8 cellular contexts compared by ENCODE assay signal in the genomic region with DNA sequence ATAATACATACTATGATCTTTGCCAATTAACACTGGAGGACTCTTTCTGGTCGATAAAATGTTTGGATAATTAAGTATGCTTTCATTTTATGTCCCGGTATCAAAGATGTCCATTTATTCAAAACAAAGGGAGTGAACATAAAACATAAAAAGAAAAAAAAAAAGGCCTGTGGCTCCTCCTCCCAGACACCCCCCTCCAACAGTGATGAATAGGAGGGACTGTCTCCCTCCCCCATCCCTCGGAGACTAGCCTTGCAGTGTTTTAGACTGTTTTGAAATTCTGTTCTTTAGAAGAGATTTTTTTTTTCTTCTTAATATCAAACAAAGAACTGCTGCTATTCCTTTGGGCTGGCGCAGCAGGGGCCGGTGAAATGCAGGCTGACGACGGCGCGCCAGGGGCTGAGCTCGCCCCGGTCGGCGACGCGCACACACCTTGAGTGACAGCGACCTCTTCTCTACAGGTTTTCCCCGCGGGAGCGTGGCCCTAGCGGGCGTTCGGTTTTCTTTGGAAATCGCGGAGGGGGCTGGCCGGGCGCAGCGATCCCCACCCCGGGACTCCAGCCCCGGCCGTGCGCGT. TPM values are rescaled to one million over a fixed set of nuclear protein-coding genes. Genes with fewer than 3 reads are reported as not detected.
DNase-seq lines count a peak whose midpoint lies in the region; ATAC-seq and TF ChIP-seq lines count a peak whose summit lies in the region.

A gene with protein sequence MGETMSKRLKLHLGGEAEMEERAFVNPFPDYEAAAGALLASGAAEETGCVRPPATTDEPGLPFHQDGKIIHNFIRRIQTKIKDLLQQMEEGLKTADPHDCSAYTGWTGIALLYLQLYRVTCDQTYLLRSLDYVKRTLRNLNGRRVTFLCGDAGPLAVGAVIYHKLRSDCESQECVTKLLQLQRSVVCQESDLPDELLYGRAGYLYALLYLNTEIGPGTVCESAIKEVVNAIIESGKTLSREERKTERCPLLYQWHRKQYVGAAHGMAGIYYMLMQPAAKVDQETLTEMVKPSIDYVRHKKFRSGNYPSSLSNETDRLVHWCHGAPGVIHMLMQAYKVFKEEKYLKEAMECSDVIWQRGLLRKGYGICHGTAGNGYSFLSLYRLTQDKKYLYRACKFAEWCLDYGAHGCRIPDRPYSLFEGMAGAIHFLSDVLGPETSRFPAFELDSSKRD (plus strand): TSS at position 235 of the 577 bp plus-strand sequence. CDS start 689 bp downstream, outside the sequence.

- ATAC-seq in GM21576 (IDR thresholded peaks at IDR 0.05; ENCODE audit: unreplicated experiment): peak; percentile 34

- H3K9ac ChIP-seq in SK-N-SH: peak within 1 kb of the TSS; percentile 97
- peak within 1 kb of the TSS; percentile 78 to 98 for H3K9ac ChIP-seq in liver (ENCODE audit: low read depth in 1 of 2, low read length in 2 of 2)

- H3K9me3 Mint-ChIP-seq in chondrocyte (ENCODE audit: low read depth): no peaks in the 10 kb centered on the region

- H3K27me3 ChIP-seq in SK-N-SH (ENCODE audit: insufficient read depth) (no peaks in the 10 kb centered on the region), liver (ENCODE audit: control insufficient read depth in 4 of 4, insufficient read depth in 4 of 4, low read length in 3 of 4) (no peaks in the 10 kb centered on the region)

- H3K36me3 ChIP-seq in SK-N-SH (replicated peaks in 1 of 2; ENCODE audit: control insufficient read depth in 1 of 2, insufficient read depth in 2 of 2, low read length in 1 of 2): peaks cover 3 to 8% of the 10 kb centered on the region in 2 experiments
- H3K36me3 ChIP-seq in liver (ENCODE audit: control insufficient read depth in 4 of 4, insufficient read depth in 3 of 4, low read depth in 1 of 4, low read length in 3 of 4): no peaks in the 10 kb centered on the region

- no peak for TF ChIP-seq EP300 in SK-N-SH (IDR thresholded peaks at IDR 0.05; ENCODE audit: borderline replicate concordance in 1 of 2, low read depth in 1 of 2, low read length in 1 of 2)

- peak within 1 kb of the TSS; percentile 89 for H2AFZ ChIP-seq in SK-N-SH (ENCODE audit: low read depth)

- peak within 1 kb of the TSS; percentile 98 for H3K27ac Mint-ChIP-seq in chondrocyte (ENCODE audit: unreplicated experiment)

- TF ChIP-seq CTCF in SK-N-SH (IDR thresholded peaks at IDR 0.05) (no peak), chondrocyte (IDR thresholded peaks at IDR 0.05) (no peak), liver (IDR thresholded peaks at IDR 0.05; ENCODE audit: low read depth, low read length, missing input control) (no peak)

- TF ChIP-seq RAD21 in SK-N-SH (IDR thresholded peaks at IDR 0.05; ENCODE audit: low read length) (no peak), liver (IDR thresholded peaks at IDR 0.05) (no peak)

- no peaks in the 10 kb centered on the region for H3K27me3 Mint-ChIP-seq in chondrocyte (ENCODE audit: low read depth)

- H4K20me1 ChIP-seq in SK-N-SH (ENCODE audit: insufficient read depth): no peaks in the 10 kb centered on the region

- no peaks in the 10 kb centered on the region for H3K9me3 ChIP-seq in SK-N-SH
- no peaks in the 10 kb centered on the region for H3K9me3 ChIP-seq in liver (ENCODE audit: control insufficient read depth in 4 of 4, low read length in 3 of 4)

- no peaks in the 10 kb centered on the region for H3K36me3 Mint-ChIP-seq in chondrocyte (ENCODE audit: low read depth)

- peak within 1 kb of the TSS; percentile 80 for H3K4me2 ChIP-seq in SK-N-SH

- POLR2A ChIA-PET in SK-N-SH (lab: Yijun Ruan, JAX): interaction anchor here (0.6 to 1.9 kb wide), 18 partner anchors 9 to 741 kb away, joined by 3 to 19 read pairs (median 4); a partner anchor contains a TSS

- DNase-seq in Daoy (ENCODE audit: low read depth): no peak
- DNase-seq in HuH-7 (ENCODE audit: low spot score): peak; percentile 65
- peak; percentile 83 for DNase-seq in SK-N-SH
- no peak for DNase-seq in chondrocyte (ENCODE audit: low spot score)
- DNase-seq in stimulated activated CD8-positive, alpha-beta memory T cell treated with anti-CD3 and anti-CD28 coated beads, Interleukin-12 subunit alpha, Interleukin-12 subunit beta, amount 100 ng/mL, for 24 hours (ENCODE audit: extremely low read depth): peak; percentile 9
- no peak for DNase-seq in UCSD-AML1 (lab: John Stamatoyannopoulos, UW; ENCODE audit: unreplicated experiment)

- peaks cover 34% of the 10 kb centered on the region for H3K4me1 Mint-ChIP-seq in chondrocyte (ENCODE audit: low read depth)

- H3K4me3 Mint-ChIP-seq in chondrocyte (ENCODE audit: unreplicated experiment): peak within 1 kb of the TSS; percentile 90

- H3K9me2 ChIP-seq in SK-N-SH: no peaks in the 10 kb centered on the region

- CTCF ChIA-PET in SK-N-SH (lab: Yijun Ruan, JAX): interaction anchor here (1.0 to 2.4 kb wide), 4 partner anchors 31 to 591 kb away, joined by 3 to 11 read pairs (median 4); no protein-coding TSS in a partner anchor

- H3K27ac ChIP-seq in SK-N-SH (ENCODE audit: low read depth in 2 of 2, low read length in 1 of 2) (peak within 1 kb of the TSS in 1 of 2 experiments; percentile 99; a peak in 3 of 4 replicates), liver (ENCODE audit: low read depth in 1 of 2, low read length in 2 of 2) (peak within 1 kb of the TSS; percentile 91 to 95)

- H3F3A ChIP-seq in SK-N-SH (replicated peaks; ENCODE audit: insufficient read depth): peaks cover 21% of the 10 kb centered on the region

- peaks cover 16 to 23% of the 10 kb centered on the region in 2 experiments for H3K4me1 ChIP-seq in SK-N-SH (ENCODE audit: control insufficient read depth in 1 of 2, insufficient read depth in 2 of 2, low read depth in 1 of 2, low read length in 1 of 2)
- peaks cover 2 to 23% (median 21%) of the 10 kb centered on the region in 4 donors for H3K4me1 ChIP-seq in liver (ENCODE audit: control insufficient read depth in 4 of 4, insufficient read depth in 4 of 4, low read length in 3 of 4)

- peaks cover 13% of the 10 kb centered on the region for H3K79me2 ChIP-seq in SK-N-SH (ENCODE audit: insufficient read depth)

- H3K4me3 ChIP-seq in SK-N-SH (ENCODE audit: low read depth in 2 of 2, low read length in 1 of 2) (peak within 1 kb of the TSS; percentile 66 to 95), liver (ENCODE audit: low read depth in 1 of 3, low read length in 3 of 3) (peak within 1 kb of the TSS; percentile 86 to 97 (median 96))

- WGBS in SK-N-SH (ENCODE audit: low lambda C conversion rate): under 1% methylated on average over 16 of the region's 32 CpGs
- WGBS in liver: under 1% methylated on average over 32 of the region's 32 CpGs

TF ChIP-seq in SK-N-SH, 30 proteins besides CTCF, POLR2A, EP300 and RAD21:
- TF ChIP-seq TCF12 (IDR thresholded peaks at IDR 0.05) (peak; percentile 25; the same call in 1 of the 2 replicates), CHD2 (IDR thresholded peaks at IDR 0.05; ENCODE audit: low read length, partially characterized antibody) (peak; percentile 24), JUND (IDR thresholded peaks at IDR 0.05) (peak; percentile 23; the same call in 1 of the 2 replicates), NFIC (IDR thresholded peaks at IDR 0.05; ENCODE audit: borderline replicate concordance) (no peak), GABPA (IDR thresholded peaks at IDR 0.05; ENCODE audit: low read depth) (no peak), EZH2phosphoT487 (IDR thresholded peaks at IDR 0.05; ENCODE audit: borderline replicate concordance, low read depth) (no peak)
- TF ChIP-seq, protein P1, sequence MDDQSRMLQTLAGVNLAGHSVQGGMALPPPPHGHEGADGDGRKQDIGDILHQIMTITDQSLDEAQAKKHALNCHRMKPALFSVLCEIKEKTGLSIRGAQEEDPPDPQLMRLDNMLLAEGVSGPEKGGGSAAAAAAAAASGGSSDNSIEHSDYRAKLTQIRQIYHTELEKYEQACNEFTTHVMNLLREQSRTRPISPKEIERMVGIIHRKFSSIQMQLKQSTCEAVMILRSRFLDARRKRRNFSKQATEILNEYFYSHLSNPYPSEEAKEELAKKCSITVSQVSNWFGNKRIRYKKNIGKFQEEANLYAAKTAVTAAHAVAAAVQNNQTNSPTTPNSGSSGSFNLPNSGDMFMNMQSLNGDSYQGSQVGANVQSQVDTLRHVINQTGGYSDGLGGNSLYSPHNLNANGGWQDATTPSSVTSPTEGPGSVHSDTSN (IDR thresholded peaks at IDR 0.05): peak; percentile 73

TF ChIP-seq in liver, 16 proteins besides CTCF, POLR2A, EP300 and RAD21:
- TF ChIP-seq SP1 (IDR thresholded peaks at IDR 0.05) (no peak), YY1 (IDR thresholded peaks at IDR 0.05) (no peak), NR2F2 (IDR thresholded peaks at IDR 0.05) (no peak), JUND (IDR thresholded peaks at IDR 0.05) (no peak), RXRA (IDR thresholded peaks at IDR 0.05) (no peak), FOXA1 (IDR thresholded peaks at IDR 0.05) (no peak), HNF4A (conservative IDR thresholded peaks at IDR 0.05) (no peak), FOXA2 (IDR thresholded peaks at IDR 0.05) (no peak), HNF4G (IDR thresholded peaks at IDR 0.05) (no peak), TAF1 (conservative IDR thresholded peaks at IDR 0.05) (no peak)

RNA-seq across cellular contexts. Expression of the gene that starts here (rescaled TPM):
- total RNA-seq in Daoy (2014; rRNA removed; shearing (Covaris generic)): 59.3 and 95.9 TPM in 2 replicates
- polyA plus RNA-seq in SK-N-SH (2012; rRNA removed) (25.8 and 36.7 TPM in 2 replicates), liver (10 to 100 TPM in 1 of 2 donors, 1 to 10 TPM in 1; 6.2 to 10.4 TPM)
- 26.2 and 27.8 TPM in 2 replicates for polyA plus RNA-seq in SK-N-SH (2012; cell fraction: cytosol; rRNA removed)
- 47.6 and 71.0 TPM in 2 replicates for polyA plus RNA-seq in SK-N-SH (2012; cell fraction: nucleus; rRNA removed)
- total RNA-seq in chondrocyte (13.9 to 21.3 TPM (median 20.4 TPM) in 3 replicates), liver (10 to 100 TPM; 11.2 to 11.9 TPM)

Comparison
In these comparisons a context has a peak if more than half of its experiments do, and no peak if none do; other contexts are left out.
1. DNase-seq: peak in HuH-7 (single experiment), SK-N-SH (single experiment) and stimulated activated CD8-positive, alpha-beta memory T cell treated with anti-CD3 and anti-CD28 coated beads, Interleukin-12 subunit alpha, Interleukin-12 subunit beta, amount 100 ng/mL, for 24 hours (single experiment); none in Daoy (single experiment), chondrocyte (single experiment) and UCSD-AML1 (single experiment).